7 cellular contexts compared by ENCODE assay signal in genomic region chr1:81803423-81804103, GRCh38. TPM values are rescaled to one million over a fixed set of nuclear protein-coding genes. Genes with fewer than 3 reads are reported as not detected.
DNase-seq lines count a peak whose midpoint lies in the region; ATAC-seq and TF ChIP-seq lines count a peak whose summit lies in the region.

No MANE protein-coding gene starts in this region.

- TF ChIP-seq POLR2A in body of pancreas (IDR thresholded peaks at IDR 0.05) (no peak), thyroid gland (IDR thresholded peaks at IDR 0.05) (no peak)

- no peaks in the 10 kb centered on the region for H3K4me1 Mint-ChIP-seq in CD8-positive, alpha-beta memory T cell

- H3K27me3 Mint-ChIP-seq in CD8-positive, alpha-beta memory T cell: peaks cover 21 to 24% of the 10 kb centered on the region in 2 donors

- no peaks in the 10 kb centered on the region for H3K27me3 ChIP-seq in body of pancreas
- no peaks in the 10 kb centered on the region for H3K27me3 ChIP-seq in thyroid gland
- H3K27me3 ChIP-seq in CD8-positive, alpha-beta memory T cell (ENCODE audit: insufficient read depth, low read length, poor library complexity, severe bottlenecking): no peaks in the 10 kb centered on the region

- H3K27ac Mint-ChIP-seq in CD8-positive, alpha-beta memory T cell: no peak overlapping the region

- H3K4me1 ChIP-seq in body of pancreas (peaks cover 30% of the 10 kb centered on the region), thyroid gland (peaks cover under 1 to 29% of the 10 kb centered on the region in 2 donors)
- H3K4me1 ChIP-seq in CD8-positive, alpha-beta memory T cell (ENCODE audit: insufficient read depth, low read length): no peaks in the 10 kb centered on the region

- ATAC-seq in body of pancreas (no peak), HG03159 (IDR thresholded peaks at IDR 0.05; ENCODE audit: unreplicated experiment) (no peak)

- TF ChIP-seq CTCF in body of pancreas (IDR thresholded peaks at IDR 0.05) (no peak), thyroid gland (IDR thresholded peaks at IDR 0.05) (no peak)

- CTCF ChIA-PET in CD8-positive, alpha-beta memory T cell (lab: Charles Lee): no interaction called here

- H3K36me3 ChIP-seq in body of pancreas (replicated peaks in 1 of 2; ENCODE audit: insufficient read depth in 1 of 2, low read depth in 2 of 2) (no peaks in the 10 kb centered on the region), thyroid gland (no peaks in the 10 kb centered on the region)
- H3K36me3 ChIP-seq in CD8-positive, alpha-beta memory T cell (ENCODE audit: insufficient read depth, low read length): no peaks in the 10 kb centered on the region

- H3K4me3 ChIP-seq in body of pancreas (peak overlapping the region; percentile 77 to 96), thyroid gland (replicated peaks in 1 of 3) (peak overlapping the region; percentile 79 to 93 (median 85))
- H3K4me3 ChIP-seq in CD8-positive, alpha-beta memory T cell (ENCODE audit: low read length): no peak overlapping the region

- DNase-seq in HuH-7.5 (ENCODE audit: low spot score) (peak; percentile 17), body of pancreas (peak in 2 of 4 donors; percentile 15 to 25), islet precursor cell (peak; percentile 68), thyroid gland (peak; percentile 8 to 14)
- DNase-seq in CD8-positive, alpha-beta memory T cell: no peak
- no peak for DNase-seq in activated CD4-positive, alpha-beta T cell treated with anti-CD3 and anti-CD28 coated beads, Interleukin-2, amount 50 U/mL, for 4 hours

- H3K9me3 ChIP-seq in body of pancreas (no peaks in the 10 kb centered on the region), thyroid gland (no peaks in the 10 kb centered on the region)
- no peaks in the 10 kb centered on the region for H3K9me3 ChIP-seq in CD8-positive, alpha-beta memory T cell (ENCODE audit: low read length)

- H3K36me3 Mint-ChIP-seq in CD8-positive, alpha-beta memory T cell: peaks cover 0 to 5% (median 0%) of the 10 kb centered on the region in 3 donors

- 0 to 2% methylated on average over 15 of the region's 15 CpGs for WGBS in body of pancreas, 2 donors
- WGBS in thyroid gland, 2 donors: 2 to 4% methylated on average over 15 of the region's 15 CpGs

- POLR2A ChIA-PET in CD8-positive, alpha-beta memory T cell (lab: Charles Lee): no interaction called here

- peaks cover 2 to 32% (median 16%) of the 10 kb centered on the region in 5 donors for H3K9me3 Mint-ChIP-seq in CD8-positive, alpha-beta memory T cell

- H3K27ac ChIP-seq in body of pancreas: peak overlapping the region; percentile 84 to 98 (median 90)
- H3K27ac ChIP-seq in thyroid gland: peak overlapping the region; percentile 59 to 99 (median 98)
- H3K27ac ChIP-seq in CD8-positive, alpha-beta memory T cell (ENCODE audit: low read depth, low read length): no peak overlapping the region

- no peak overlapping the region for H3K4me3 Mint-ChIP-seq in CD8-positive, alpha-beta memory T cell

- intact Hi-C loops in body of pancreas (cut with DNase I) (no loop called here), thyroid gland (cut with DNase I) (no loop called here)

RNA-seq across cellular contexts. Expression of gene ADGRL2, which starts 2.8 kb away (rescaled TPM):
- total RNA-seq in body of pancreas (10 to 100 TPM; 11.5 to 25.7 TPM), thyroid gland (100 to 1,000 TPM; 110 to 180 (median 154) TPM)
- not detected for total RNA-seq in CD8-positive, alpha-beta memory T cell
- not detected for polyA plus RNA-seq in CD8-positive, alpha-beta memory T cell

Comparison
In these comparisons a context has a peak if more than half of its experiments do, and no peak if none do; other contexts are left out.
1. DNase-seq: peak in HuH-7.5 (single experiment), islet precursor cell (single experiment) and thyroid gland (2 of 2); none in CD8-positive, alpha-beta memory T cell (0 of 5) and activated CD4-positive, alpha-beta T cell treated with anti-CD3 and anti-CD28 coated beads, Interleukin-2, amount 50 U/mL, for 4 hours (0 of 2).
2. RNA of gene ADGRL2, which starts 2.8 kb away (total RNA-seq): 110 to 180 TPM in thyroid gland and 11.5 to 25.7 TPM in body of pancreas; not detected in CD8-positive, alpha-beta memory T cell; every median in the first group is over 10 times any median in the second.